ENCODE assay signal across 24 cellular contexts in genomic region chr4:156193116-156193515, GRCh38.
DNase-seq lines count a peak whose midpoint lies in the region; FAIRE-seq and TF ChIP-seq lines count a peak whose summit lies in the region.
"Had no signal": no experiment of that assay in that cellular context is flagged by ENCODE, and none has a peak within 500 bp of the region (broad histone marks: within the 10 kb centered on the region; RNA-seq: fewer than 3 reads in every experiment).

No MANE protein-coding gene starts in this region.

- no peaks in the 10 kb centered on the region for H3K36me3 Mint-ChIP-seq in mesothelial cell of epicardium
- H3K36me3 Mint-ChIP-seq: activated naive CD4-positive, alpha-beta T cell treated with anti-CD3 and anti-CD28 coated beads, Interleukin-2, amount 50 U/mL, for 72 hours; memory B cell; naive B cell had no signal

- peak; percentile 8 for DNase-seq in AG20443 (ENCODE audit: low spot score)
- DNase-seq in HTR-8/SVneo (ENCODE audit: insufficient read length, low spot score) = peak; percentile 9
- peak; percentile 26 for DNase-seq in astrocyte of the hippocampus (ENCODE audit: low read depth, low spot score)
- DNase-seq in mesothelial cell of epicardium (ENCODE audit: low spot score in 2 of 2, unreplicated experiment in 2 of 2) = no peak
- DNase-seq in COLO829 (ENCODE audit: low spot score) = no peak
- no peak for DNase-seq in NOMO-1 treated with DMSO at 0.1 percent for 48 hours (lab: John Stamatoyannopoulos, UW; ENCODE audit: unreplicated experiment)
- DNase-seq in activated naive CD4-positive, alpha-beta T cell treated with anti-CD3 and anti-CD28 coated beads, Interleukin-2, amount 50 U/mL, for 16 hours = no peak
- DNase-seq in lower leg skin (ENCODE audit: low spot score in 2 of 2) = no peak
- DNase-seq: activated CD4-positive, alpha-beta T cell treated with anti-CD3 and anti-CD28 coated beads for 48 hours; activated T-cell treated with anti-CD3 and anti-CD28 coated beads, Interleukin-2, amount 50 U/mL, for 72 hours; effector memory CD4-positive, alpha-beta T cell; esophagus squamous epithelium; kidney; naive B cell; OCI-M1; stomach; T-helper 1 cell had no signal

- no peak for FAIRE-seq in HTR-8/SVneo (lab: Jason Lieb, UNC)
- FAIRE-seq: A549, astrocyte, H54, kidney had no signal

- H3K4me3 ChIP-seq in lower leg skin (ENCODE audit: low read depth, poor library complexity, severe bottlenecking) = no peak overlapping the region
- H3K4me3 ChIP-seq: A549, esophagus squamous epithelium, right atrium auricular region, stomach, tibial nerve had no signal

- TF ChIP-seq CTCF in mesothelial cell of epicardium (IDR thresholded peaks at IDR 0.05; ENCODE audit: unreplicated experiment) = no peak
- TF ChIP-seq CTCF in lower leg skin (IDR thresholded peaks at IDR 0.05) = no peak

- no peak for TF ChIP-seq POLR2A in lower leg skin (IDR thresholded peaks at IDR 0.05)

- peaks cover 53% of the 10 kb centered on the region for H3K4me1 Mint-ChIP-seq in mesothelial cell of epicardium
- H3K4me1 Mint-ChIP-seq: memory B cell had no signal

- H3K4me3 Mint-ChIP-seq in mesothelial cell of epicardium = no peak overlapping the region
- H3K4me3 Mint-ChIP-seq: activated T-cell treated with anti-CD3 and anti-CD28 coated beads, Interleukin-2, amount 50 U/mL, for 72 hours; memory B cell; naive B cell had no signal

- intact Hi-C loops in lower leg skin (cut with DNase I; ENCODE audit: low total_unique reads) = no loop called here

- no peaks in the 10 kb centered on the region for H3K27me3 Mint-ChIP-seq in mesothelial cell of epicardium (ENCODE audit: low read depth)
- H3K27me3 Mint-ChIP-seq: memory B cell, naive B cell had no signal

- H3K27ac Mint-ChIP-seq in mesothelial cell of epicardium = peak overlapping the region; percentile 68
- H3K27ac Mint-ChIP-seq: activated naive CD4-positive, alpha-beta T cell treated with anti-CD3 and anti-CD28 coated beads, Interleukin-2, amount 50 U/mL, for 72 hours; activated T-cell treated with anti-CD3 and anti-CD28 coated beads, Interleukin-2, amount 50 U/mL, for 72 hours; memory B cell had no signal

- 51 to 55% methylated on average over 2 of the region's 2 CpGs for WGBS in lower leg skin, 2 donors

- peaks cover 4% of the 10 kb centered on the region for H3K9me3 Mint-ChIP-seq in mesothelial cell of epicardium
- H3K9me3 Mint-ChIP-seq: naive B cell had no signal

Comparison
In these comparisons a context has a peak if more than half of its experiments do, and no peak if none do; other contexts are left out.
1. DNase-seq: peak in AG20443 (single experiment), HTR-8/SVneo (single experiment) and astrocyte of the hippocampus (single experiment); none in mesothelial cell of epicardium (0 of 2), COLO829 (single experiment), NOMO-1 treated with DMSO at 0.1 percent for 48 hours (single experiment), activated naive CD4-positive, alpha-beta T cell treated with anti-CD3 and anti-CD28 coated beads, Interleukin-2, amount 50 U/mL, for 16 hours (single experiment) and lower leg skin (0 of 2).